11 cellular contexts compared by ENCODE assay signal in genomic region chr12:54173906-54174471, GRCh38. TPM values are rescaled to one million over a fixed set of nuclear protein-coding genes. Genes with fewer than 3 reads are reported as not detected.
DNase-seq lines count a peak whose midpoint lies in the region; TF ChIP-seq lines count a peak whose summit lies in the region.
"Had no signal": no experiment of that assay in that cellular context is flagged by ENCODE, and none has a peak within 500 bp of the region (broad histone marks: within the 10 kb centered on the region; RNA-seq: fewer than 3 reads in every experiment).

No MANE protein-coding gene starts in this region.

- H3K9me3 ChIP-seq in HUES48 (ENCODE audit: control insufficient read depth, insufficient read depth, low read length) (no peaks in the 10 kb centered on the region), sigmoid colon (no peaks in the 10 kb centered on the region)
- no peaks in the 10 kb centered on the region for H3K9me3 ChIP-seq in effector memory CD4-positive, alpha-beta T cell (ENCODE audit: control insufficient read depth, low read length)
- H3K9me3 ChIP-seq: SJCRH30 had no signal

- DNase-seq in NCI-H1694 treated with DMSO at 0.1 percent for 48 hours (lab: John Stamatoyannopoulos, UW) (peak; percentile 34), NCI-H1694 (lab: John Stamatoyannopoulos, UW) (no peak), sigmoid colon (no peak), NCI-H226 (no peak), foreskin fibroblast (no peak)
- no peak for DNase-seq in effector memory CD4-positive, alpha-beta T cell
- DNase-seq: DMS 273 treated with DMSO at 0.1 percent for 48 hours, kidney glomerular epithelial cell, SJCRH30 had no signal

- H3K36me3 ChIP-seq in HUES48 (ENCODE audit: control insufficient read depth, insufficient read depth, low read length) (no peaks in the 10 kb centered on the region), rectal smooth muscle tissue (ENCODE audit: control insufficient read depth, insufficient read depth, low read length) (no peaks in the 10 kb centered on the region), sigmoid colon (no peaks in the 10 kb centered on the region)
- H3K36me3 ChIP-seq in effector memory CD4-positive, alpha-beta T cell (ENCODE audit: control insufficient read depth, insufficient read depth, low read length), result no peaks in the 10 kb centered on the region
- H3K36me3 ChIP-seq: SJCRH30 had no signal

- no peak overlapping the region for H3K27ac ChIP-seq in HUES48 (ENCODE audit: low read depth, low read length)
- no peak overlapping the region for H3K27ac ChIP-seq in effector memory CD4-positive, alpha-beta T cell (ENCODE audit: insufficient read depth, low read length, poor library complexity, severe bottlenecking)
- H3K27ac ChIP-seq in rectal smooth muscle tissue (ENCODE audit: low read depth, low read length), result no peak overlapping the region
- H3K27ac ChIP-seq in sigmoid colon, result no peak overlapping the region
- H3K27ac ChIP-seq: SJCRH30 had no signal

- peak overlapping the region; percentile 51; the same call in 1 of the 2 replicates for H3K4me3 ChIP-seq in HUES48 (ENCODE audit: low read depth, low read length)
- peak overlapping the region; percentile 36 for H3K4me3 ChIP-seq in effector memory CD4-positive, alpha-beta T cell (ENCODE audit: insufficient read depth, low read depth, low read length, poor library complexity, severe bottlenecking)
- peak overlapping the region; percentile 63 for H3K4me3 ChIP-seq in rectal smooth muscle tissue (ENCODE audit: low read length)
- peak overlapping the region in 2 of 4 donors; percentile 45 to 50 for H3K4me3 ChIP-seq in sigmoid colon
- peak overlapping the region in 1 of 2 donors; percentile 38 for H3K4me3 ChIP-seq in foreskin fibroblast (ENCODE audit: low read depth in 1 of 2, low read length in 2 of 2)

- H3K27me3 ChIP-seq in HUES48 (ENCODE audit: control insufficient read depth, insufficient read depth, low read length) (peaks cover 85% of the 10 kb centered on the region), rectal smooth muscle tissue (ENCODE audit: control insufficient read depth, insufficient read depth, low read length) (peaks cover 19% of the 10 kb centered on the region), sigmoid colon (peaks cover 3 to 32% (median 8%) of the 10 kb centered on the region in 3 donors)
- H3K27me3 ChIP-seq in effector memory CD4-positive, alpha-beta T cell (replicated peaks; ENCODE audit: control insufficient read depth, insufficient read depth, low read length, poor library complexity, severe bottlenecking), result peaks cover 28% of the 10 kb centered on the region

- no peak for TF ChIP-seq POLR2A in sigmoid colon (IDR thresholded peaks at IDR 0.05)

- no peak for TF ChIP-seq CTCF in sigmoid colon (IDR thresholded peaks at IDR 0.05)
- TF ChIP-seq CTCF in foreskin fibroblast (IDR thresholded peaks at IDR 0.05; ENCODE audit: low read depth, low read length), result no peak

- H3K9ac ChIP-seq in HUES48 (ENCODE audit: low read depth, low read length) (no peak overlapping the region), rectal smooth muscle tissue (ENCODE audit: low read length) (no peak overlapping the region)

- peaks cover 7% of the 10 kb centered on the region; the same call in 1 of the 2 replicates for H3K4me1 ChIP-seq in HUES48 (ENCODE audit: control insufficient read depth, insufficient read depth, low read length)
- H3K4me1 ChIP-seq in effector memory CD4-positive, alpha-beta T cell (ENCODE audit: control insufficient read depth, insufficient read depth, low read length, poor library complexity, severe bottlenecking), result peaks cover 6% of the 10 kb centered on the region
- H3K4me1 ChIP-seq in rectal smooth muscle tissue (ENCODE audit: control insufficient read depth, insufficient read depth, low read length), result peaks cover 3% of the 10 kb centered on the region
- peaks cover 0 to 14% (median 13%) of the 10 kb centered on the region in 4 donors for H3K4me1 ChIP-seq in sigmoid colon

- intact Hi-C loops in sigmoid colon (cut with DNase I), result no loop called here

- WGBS in sigmoid colon, 2 donors, result 72 to 79% methylated on average over 2 of the region's 2 CpGs

- no peak for TF ChIP-seq EP300 in sigmoid colon (IDR thresholded peaks at IDR 0.05)

RNA-seq across cellular contexts. Expression of gene SMUG1, which starts 14.8 kb away (rescaled TPM):
- total RNA-seq in sigmoid colon, result 10 to 100 TPM; 21.4 to 40.4 (median 38.1) TPM
- polyA plus RNA-seq in sigmoid colon, result 10 to 100 TPM; 21.5 to 64.7 (median 43.8) TPM
